ENCODE assay signal across 1 cellular context in the genomic region with DNA sequence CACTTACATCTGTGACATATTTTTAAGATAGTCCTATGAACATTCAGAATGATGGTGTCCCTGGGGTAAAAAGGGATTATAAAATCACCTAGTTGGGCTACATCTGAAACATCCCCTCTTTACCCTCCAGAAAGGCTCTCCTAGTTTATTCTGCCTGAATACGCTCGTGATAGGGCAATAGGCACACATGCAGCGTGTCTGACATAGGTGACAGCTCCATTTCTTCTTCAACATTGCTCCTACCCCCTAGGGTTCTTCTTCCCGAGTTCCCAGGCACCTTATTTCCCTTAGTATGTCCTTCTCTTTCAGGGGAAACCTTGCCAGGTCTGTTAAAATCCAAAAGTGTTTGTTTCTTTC.
TF ChIP-seq lines count a peak whose summit lies in the region.

No MANE protein-coding gene starts in this region.

TF ChIP-seq in GM23338, 12 proteins besides CTCF, POLR2A, EP300 and RAD21 (continued from another document):
- TF ChIP-seq ETS1 (IDR thresholded peaks at IDR 0.05) = no peak
- TF ChIP-seq JUNB (IDR thresholded peaks at IDR 0.05; ENCODE audit: unreplicated experiment) = no peak
- TF ChIP-seq, protein P1, sequence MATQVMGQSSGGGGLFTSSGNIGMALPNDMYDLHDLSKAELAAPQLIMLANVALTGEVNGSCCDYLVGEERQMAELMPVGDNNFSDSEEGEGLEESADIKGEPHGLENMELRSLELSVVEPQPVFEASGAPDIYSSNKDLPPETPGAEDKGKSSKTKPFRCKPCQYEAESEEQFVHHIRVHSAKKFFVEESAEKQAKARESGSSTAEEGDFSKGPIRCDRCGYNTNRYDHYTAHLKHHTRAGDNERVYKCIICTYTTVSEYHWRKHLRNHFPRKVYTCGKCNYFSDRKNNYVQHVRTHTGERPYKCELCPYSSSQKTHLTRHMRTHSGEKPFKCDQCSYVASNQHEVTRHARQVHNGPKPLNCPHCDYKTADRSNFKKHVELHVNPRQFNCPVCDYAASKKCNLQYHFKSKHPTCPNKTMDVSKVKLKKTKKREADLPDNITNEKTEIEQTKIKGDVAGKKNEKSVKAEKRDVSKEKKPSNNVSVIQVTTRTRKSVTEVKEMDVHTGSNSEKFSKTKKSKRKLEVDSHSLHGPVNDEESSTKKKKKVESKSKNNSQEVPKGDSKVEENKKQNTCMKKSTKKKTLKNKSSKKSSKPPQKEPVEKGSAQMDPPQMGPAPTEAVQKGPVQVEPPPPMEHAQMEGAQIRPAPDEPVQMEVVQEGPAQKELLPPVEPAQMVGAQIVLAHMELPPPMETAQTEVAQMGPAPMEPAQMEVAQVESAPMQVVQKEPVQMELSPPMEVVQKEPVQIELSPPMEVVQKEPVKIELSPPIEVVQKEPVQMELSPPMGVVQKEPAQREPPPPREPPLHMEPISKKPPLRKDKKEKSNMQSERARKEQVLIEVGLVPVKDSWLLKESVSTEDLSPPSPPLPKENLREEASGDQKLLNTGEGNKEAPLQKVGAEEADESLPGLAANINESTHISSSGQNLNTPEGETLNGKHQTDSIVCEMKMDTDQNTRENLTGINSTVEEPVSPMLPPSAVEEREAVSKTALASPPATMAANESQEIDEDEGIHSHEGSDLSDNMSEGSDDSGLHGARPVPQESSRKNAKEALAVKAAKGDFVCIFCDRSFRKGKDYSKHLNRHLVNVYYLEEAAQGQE (IDR thresholded peaks at IDR 0.05; ENCODE audit: unreplicated experiment) = no peak
- TF ChIP-seq POLR2AphosphoS5 (IDR thresholded peaks at IDR 0.05; ENCODE audit: low read depth) = no peak
- no peak for TF ChIP-seq EZH2 (IDR thresholded peaks at IDR 0.05; ENCODE audit: low read depth, unreplicated experiment)
- TF ChIP-seq ZNF114 (CRISPR knock-in tag; IDR thresholded peaks at IDR 0.05) = no peak
- no peak for TF ChIP-seq NANOG (IDR thresholded peaks at IDR 0.05; ENCODE audit: borderline replicate concordance)
- TF ChIP-seq, protein P2, sequence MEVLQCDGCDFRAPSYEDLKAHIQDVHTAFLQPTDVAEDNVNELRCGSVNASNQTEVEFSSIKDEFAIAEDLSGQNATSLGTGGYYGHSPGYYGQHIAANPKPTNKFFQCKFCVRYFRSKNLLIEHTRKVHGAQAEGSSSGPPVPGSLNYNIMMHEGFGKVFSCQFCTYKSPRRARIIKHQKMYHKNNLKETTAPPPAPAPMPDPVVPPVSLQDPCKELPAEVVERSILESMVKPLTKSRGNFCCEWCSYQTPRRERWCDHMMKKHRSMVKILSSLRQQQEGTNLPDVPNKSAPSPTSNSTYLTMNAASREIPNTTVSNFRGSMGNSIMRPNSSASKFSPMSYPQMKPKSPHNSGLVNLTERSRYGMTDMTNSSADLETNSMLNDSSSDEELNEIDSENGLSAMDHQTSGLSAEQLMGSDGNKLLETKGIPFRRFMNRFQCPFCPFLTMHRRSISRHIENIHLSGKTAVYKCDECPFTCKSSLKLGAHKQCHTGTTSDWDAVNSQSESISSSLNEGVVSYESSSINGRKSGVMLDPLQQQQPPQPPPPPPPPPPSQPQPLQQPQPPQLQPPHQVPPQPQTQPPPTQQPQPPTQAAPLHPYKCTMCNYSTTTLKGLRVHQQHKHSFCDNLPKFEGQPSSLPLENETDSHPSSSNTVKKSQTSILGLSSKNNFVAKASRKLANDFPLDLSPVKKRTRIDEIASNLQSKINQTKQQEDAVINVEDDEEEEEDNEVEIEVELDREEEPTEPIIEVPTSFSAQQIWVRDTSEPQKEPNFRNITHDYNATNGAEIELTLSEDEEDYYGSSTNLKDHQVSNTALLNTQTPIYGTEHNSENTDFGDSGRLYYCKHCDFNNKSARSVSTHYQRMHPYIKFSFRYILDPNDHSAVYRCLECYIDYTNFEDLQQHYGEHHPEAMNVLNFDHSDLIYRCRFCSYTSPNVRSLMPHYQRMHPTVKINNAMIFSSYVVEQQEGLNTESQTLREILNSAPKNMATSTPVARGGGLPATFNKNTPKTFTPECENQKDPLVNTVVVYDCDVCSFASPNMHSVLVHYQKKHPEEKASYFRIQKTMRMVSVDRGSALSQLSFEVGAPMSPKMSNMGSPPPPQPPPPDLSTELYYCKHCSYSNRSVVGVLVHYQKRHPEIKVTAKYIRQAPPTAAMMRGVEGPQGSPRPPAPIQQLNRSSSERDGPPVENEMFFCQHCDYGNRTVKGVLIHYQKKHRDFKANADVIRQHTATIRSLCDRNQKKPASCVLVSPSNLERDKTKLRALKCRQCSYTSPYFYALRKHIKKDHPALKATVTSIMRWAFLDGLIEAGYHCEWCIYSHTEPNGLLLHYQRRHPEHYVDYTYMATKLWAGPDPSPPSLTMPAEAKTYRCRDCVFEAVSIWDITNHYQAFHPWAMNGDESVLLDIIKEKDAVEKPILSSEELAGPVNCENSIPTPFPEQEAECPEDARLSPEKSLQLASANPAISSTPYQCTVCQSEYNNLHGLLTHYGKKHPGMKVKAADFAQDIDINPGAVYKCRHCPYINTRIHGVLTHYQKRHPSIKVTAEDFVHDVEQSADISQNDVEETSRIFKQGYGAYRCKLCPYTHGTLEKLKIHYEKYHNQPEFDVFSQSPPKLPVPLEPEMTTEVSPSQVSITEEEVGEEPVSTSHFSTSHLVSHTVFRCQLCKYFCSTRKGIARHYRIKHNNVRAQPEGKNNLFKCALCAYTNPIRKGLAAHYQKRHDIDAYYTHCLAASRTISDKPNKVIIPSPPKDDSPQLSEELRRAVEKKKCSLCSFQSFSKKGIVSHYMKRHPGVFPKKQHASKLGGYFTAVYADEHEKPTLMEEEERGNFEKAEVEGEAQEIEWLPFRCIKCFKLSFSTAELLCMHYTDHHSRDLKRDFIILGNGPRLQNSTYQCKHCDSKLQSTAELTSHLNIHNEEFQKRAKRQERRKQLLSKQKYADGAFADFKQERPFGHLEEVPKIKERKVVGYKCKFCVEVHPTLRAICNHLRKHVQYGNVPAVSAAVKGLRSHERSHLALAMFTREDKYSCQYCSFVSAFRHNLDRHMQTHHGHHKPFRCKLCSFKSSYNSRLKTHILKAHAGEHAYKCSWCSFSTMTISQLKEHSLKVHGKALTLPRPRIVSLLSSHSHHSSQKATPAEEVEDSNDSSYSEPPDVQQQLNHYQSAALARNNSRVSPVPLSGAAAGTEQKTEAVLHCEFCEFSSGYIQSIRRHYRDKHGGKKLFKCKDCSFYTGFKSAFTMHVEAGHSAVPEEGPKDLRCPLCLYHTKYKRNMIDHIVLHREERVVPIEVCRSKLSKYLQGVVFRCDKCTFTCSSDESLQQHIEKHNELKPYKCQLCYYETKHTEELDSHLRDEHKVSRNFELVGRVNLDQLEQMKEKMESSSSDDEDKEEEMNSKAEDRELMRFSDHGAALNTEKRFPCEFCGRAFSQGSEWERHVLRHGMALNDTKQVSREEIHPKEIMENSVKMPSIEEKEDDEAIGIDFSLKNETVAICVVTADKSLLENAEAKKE (CRISPR knock-in tag; IDR thresholded peaks at IDR 0.05) = no peak
- no peak for TF ChIP-seq EZH2phosphoT487 (IDR thresholded peaks at IDR 0.05; ENCODE audit: unreplicated experiment)
- no peak for TF ChIP-seq CREB1 (CRISPR knock-in tag; IDR thresholded peaks at IDR 0.05; ENCODE audit: low read depth)
TF ChIP-seq in GM23338: peak in this region for 0.
